In genomic region chr1:110196917-110197782, GRCh38 we compare ENCODE assay signal across 8 cellular contexts. TPM values are rescaled to one million over a fixed set of nuclear protein-coding genes. Genes with fewer than 3 reads are reported as not detected.
DNase-seq lines count a peak whose midpoint lies in the region; ATAC-seq and TF ChIP-seq lines count a peak whose summit lies in the region.

No MANE protein-coding gene starts in this region.

- H3K27me3 ChIP-seq in Panc1 (ENCODE audit: control insufficient read depth, insufficient read depth, low read length) (no peaks in the 10 kb centered on the region), sigmoid colon (no peaks in the 10 kb centered on the region)

- TF ChIP-seq EP300 in sigmoid colon (IDR thresholded peaks at IDR 0.05) = no peak

- no peak overlapping the region for H3K27ac Mint-ChIP-seq in activated T-helper 17 cell treated with anti-CD3 and anti-CD28 coated beads, Interleukin-2, amount 50 U/mL, for 72 hours

- H3K9me3 ChIP-seq in Panc1 (ENCODE audit: control insufficient read depth, insufficient read depth, low read depth, low read length) = no peaks in the 10 kb centered on the region
- H3K9me3 ChIP-seq in sigmoid colon = no peaks in the 10 kb centered on the region

- no peaks in the 10 kb centered on the region for H3K36me3 Mint-ChIP-seq in activated T-helper 17 cell treated with anti-CD3 and anti-CD28 coated beads, Interleukin-2, amount 50 U/mL, for 72 hours (ENCODE audit: low read depth)

- no peak overlapping the region for H3K4me3 ChIP-seq in AG10803 (ENCODE audit: low read length)
- H3K4me3 ChIP-seq in Panc1 (ENCODE audit: low read depth in 2 of 2, low read length in 2 of 2) = no peak overlapping the region
- H3K4me3 ChIP-seq in sigmoid colon = no peak overlapping the region

- CTCF ChIA-PET in Panc1 (lab: Charles Lee) = interaction anchor here (0.5 to 1.4 kb wide), 4 partner anchors 12 to 299 kb away, joined by 3 to 7 read pairs (median 4); no protein-coding TSS in a partner anchor

- intact Hi-C loops in Panc1 (cut with micrococcal nuclease; ENCODE audit: unreplicated experiment) (no loop called here), sigmoid colon (cut with DNase I) (no loop called here)

- H3K27ac ChIP-seq in Panc1 (ENCODE audit: low read length) (no peak overlapping the region), sigmoid colon (no peak overlapping the region)

- in situ Hi-C loops in Panc1 (cut with HindIII; ENCODE audit: low pct_unique_long_range_greater_than_20kb, low sequenced_read_pairs) = no loop called here

- H3K27me3 Mint-ChIP-seq in activated T-helper 17 cell treated with anti-CD3 and anti-CD28 coated beads, Interleukin-2, amount 50 U/mL, for 72 hours = no peaks in the 10 kb centered on the region

- H3K4me1 ChIP-seq in Panc1 (ENCODE audit: control insufficient read depth, insufficient read depth, low read length) (no peaks in the 10 kb centered on the region; the same call in 1 of the 2 replicates), sigmoid colon (no peaks in the 10 kb centered on the region)

- TF ChIP-seq CTCF in AG10803 (conservative IDR thresholded peaks at IDR 0.05; ENCODE audit: low read length) (peak; percentile 97), Panc1 (IDR thresholded peaks at IDR 0.05) (peak; percentile 91), sigmoid colon (IDR thresholded peaks at IDR 0.05) (peak; percentile 15 to 89 (median 73))

- BruUV-seq in Panc1 (replicated peaks; lab: Mats Ljungman, UMichigan) = no TSS peak

- H3K4me1 Mint-ChIP-seq in activated T-helper 17 cell treated with anti-CD3 and anti-CD28 coated beads, Interleukin-2, amount 50 U/mL, for 72 hours = peaks cover 5% of the 10 kb centered on the region

- no peak for TF ChIP-seq POLR2A in sigmoid colon (IDR thresholded peaks at IDR 0.05)

- DNase-seq in AG10803 (ENCODE audit: low read depth) (peak; percentile 33), KG1 (lab: John Stamatoyannopoulos, UW) (peak; percentile 10), Panc1 (ENCODE audit: low read depth, low spot score) (no peak), germinal center (ENCODE audit: low spot score) (peak; percentile 85), sigmoid colon (no peak)

- ATAC-seq in GM18511 (IDR thresholded peaks at IDR 0.05; ENCODE audit: unreplicated experiment) = peak; percentile 73
- ATAC-seq in Panc1 = peak; percentile 88
- ATAC-seq in activated T-helper 17 cell treated with anti-CD3 and anti-CD28 coated beads, Interleukin-2, amount 50 U/mL, for 72 hours (replicated peaks) = peak; percentile 92
- no peak for ATAC-seq in GM18858 (IDR thresholded peaks at IDR 0.05; ENCODE audit: unreplicated experiment)

- POLR2A ChIA-PET in Panc1 (lab: Charles Lee) = no interaction called here

- no peak overlapping the region for H3K4me3 Mint-ChIP-seq in activated T-helper 17 cell treated with anti-CD3 and anti-CD28 coated beads, Interleukin-2, amount 50 U/mL, for 72 hours

- WGBS in sigmoid colon, 2 donors = 52 to 62% methylated on average over 12 of the region's 12 CpGs

- no peaks in the 10 kb centered on the region for H3K9me3 Mint-ChIP-seq in activated T-helper 17 cell treated with anti-CD3 and anti-CD28 coated beads, Interleukin-2, amount 50 U/mL, for 72 hours

- H3K36me3 ChIP-seq in Panc1 (ENCODE audit: control insufficient read depth, insufficient read depth, low read length) (no peaks in the 10 kb centered on the region), sigmoid colon (no peaks in the 10 kb centered on the region)

RNA-seq across cellular contexts. Expression of gene KCNC4, which starts 13.0 kb away (rescaled TPM):
- total RNA-seq in Panc1 (2021; ENCODE audit: unreplicated experiment) (15.4 TPM), sigmoid colon (1 to 10 TPM; 1.8 to 6.4 (median 3.2) TPM)
- polyA plus RNA-seq in Panc1 (2012; ENCODE audit: insufficient read length) = 12.5 TPM
- total RNA-seq in activated T-helper 17 cell treated with anti-CD3 and anti-CD28 coated beads, Interleukin-2, amount 50 U/mL, for 72 hours = 10 to 100 TPM; 13.4 to 18.9 TPM
- polyA plus RNA-seq in sigmoid colon = 1 to 10 TPM in 1 of 3 donors, under 1 TPM in 2; 0.60 to 3.6 (median 0.69) TPM

RNA-seq across cellular contexts. Expression of gene SLC6A17, which starts 46.9 kb away (rescaled TPM):
- 5.7 TPM for total RNA-seq in Panc1 (2021; ENCODE audit: unreplicated experiment)
- polyA plus RNA-seq in Panc1 (2012; ENCODE audit: insufficient read length) = 5.5 TPM
- total RNA-seq in activated T-helper 17 cell treated with anti-CD3 and anti-CD28 coated beads, Interleukin-2, amount 50 U/mL, for 72 hours = not detected
- total RNA-seq in sigmoid colon = under 1 TPM in 3 of 4 donors, not detected in 1; 0.36 to 0.83 (median 0.41) TPM
- polyA plus RNA-seq in sigmoid colon = under 1 TPM in 2 of 3 donors, not detected in 1; under 0.01 to 0.20 TPM

Comparison
In these comparisons a context has a peak if more than half of its experiments do, and no peak if none do; other contexts are left out.
1. DNase-seq: peak in AG10803 (single experiment), KG1 (single experiment) and germinal center (single experiment); none in Panc1 (single experiment) and sigmoid colon (single experiment).
2. Peak in every context shown above with its lines, with median percentiles within 50 percentile points of each other: CTCF ChIP-seq.